Comparison of ENCODE assay signal across 8 cellular contexts in genomic region chr16:14285542-14286380, GRCh38.
A peak's percentile ranks its signal among the peaks of the same experiment; 100 is the strongest.
DNase-seq lines count a peak whose midpoint lies in the region; ATAC-seq lines count a peak whose summit lies in the region.

No MANE protein-coding gene starts in this region.

- DNase-seq in CD8-positive, alpha-beta memory T cell: peak; percentile 89 to 97 (median 94)
- DNase-seq in HS-5 (ENCODE audit: low read depth): peak; percentile 90
- DNase-seq in NK-92 (lab: John Stamatoyannopoulos, UW; ENCODE audit: unreplicated experiment): peak; percentile 60
- DNase-seq in activated CD8-positive, alpha-beta memory T cell treated with anti-CD3 and anti-CD28 coated beads for 24 hours: peak; percentile 100
- DNase-seq in effector memory CD4-positive, alpha-beta T cell: peak; percentile 84 to 93 (median 87)
- peak; percentile 99 for DNase-seq in memory B cell (ENCODE audit: low spot score in 2 of 2)
- DNase-seq in stimulated activated CD4-positive, alpha-beta T cell treated with anti-CD3 and anti-CD28 coated beads, TNF-alpha, amount 100 ng/mL, for 48 hours (ENCODE audit: low read depth in 3 of 3): peak; percentile 82 to 90 (median 89)

- H3K27ac Mint-ChIP-seq in CD8-positive, alpha-beta memory T cell: peak overlapping the region; percentile 89 to 97 (median 94)
- peak overlapping the region; percentile 98 for H3K27ac Mint-ChIP-seq in memory B cell

- peaks cover 0 to 16% of the 10 kb centered on the region in 2 donors for H3K27me3 Mint-ChIP-seq in CD8-positive, alpha-beta memory T cell
- H3K27me3 Mint-ChIP-seq in memory B cell: no peaks in the 10 kb centered on the region

- peaks cover 6% of the 10 kb centered on the region for H3K9me3 ChIP-seq in CD8-positive, alpha-beta memory T cell (ENCODE audit: low read length)
- peaks cover 8% of the 10 kb centered on the region for H3K9me3 ChIP-seq in effector memory CD4-positive, alpha-beta T cell (ENCODE audit: control insufficient read depth, low read length)

- POLR2A ChIA-PET in CD8-positive, alpha-beta memory T cell (lab: Charles Lee): interaction anchor here (0.5 to 0.8 kb wide), 2 partner anchors 10 to 11 kb away, joined by 3 to 4 read pairs; no protein-coding TSS in a partner anchor

- peak; percentile 75 for ATAC-seq in GM19468 (IDR thresholded peaks at IDR 0.05; ENCODE audit: extremely low read depth, unreplicated experiment)
- ATAC-seq in memory B cell (ENCODE audit: low read depth): peak; percentile 78

- no peaks in the 10 kb centered on the region for H3K36me3 ChIP-seq in CD8-positive, alpha-beta memory T cell (ENCODE audit: insufficient read depth, low read length)
- H3K36me3 ChIP-seq in effector memory CD4-positive, alpha-beta T cell (ENCODE audit: control insufficient read depth, insufficient read depth, low read length): no peaks in the 10 kb centered on the region

- CTCF ChIA-PET in CD8-positive, alpha-beta memory T cell (lab: Charles Lee): interaction anchor here (0.8 to 2.2 kb wide), 8 partner anchors 10 to 366 kb away, joined by 3 to 10 read pairs (median 4); partner anchors contain the start of gene ERCC4

- peaks cover 2 to 15% (median 6%) of the 10 kb centered on the region in 3 donors for H3K36me3 Mint-ChIP-seq in CD8-positive, alpha-beta memory T cell
- peaks cover 2% of the 10 kb centered on the region for H3K36me3 Mint-ChIP-seq in memory B cell

- H3K27ac ChIP-seq in CD8-positive, alpha-beta memory T cell (ENCODE audit: low read depth, low read length): peak overlapping the region; percentile 62
- H3K27ac ChIP-seq in effector memory CD4-positive, alpha-beta T cell (ENCODE audit: insufficient read depth, low read length, poor library complexity, severe bottlenecking): peak overlapping the region; percentile 61

- peaks cover 11 to 23% (median 18%) of the 10 kb centered on the region in 5 donors for H3K9me3 Mint-ChIP-seq in CD8-positive, alpha-beta memory T cell
- peaks cover 6% of the 10 kb centered on the region for H3K9me3 Mint-ChIP-seq in memory B cell

- H3K4me3 ChIP-seq in CD8-positive, alpha-beta memory T cell (ENCODE audit: low read length): peak overlapping the region; percentile 92
- peak overlapping the region; percentile 82 for H3K4me3 ChIP-seq in effector memory CD4-positive, alpha-beta T cell (ENCODE audit: insufficient read depth, low read depth, low read length, poor library complexity, severe bottlenecking)

- H3K27me3 ChIP-seq in CD8-positive, alpha-beta memory T cell (ENCODE audit: insufficient read depth, low read length, poor library complexity, severe bottlenecking): no peaks in the 10 kb centered on the region
- H3K27me3 ChIP-seq in effector memory CD4-positive, alpha-beta T cell (replicated peaks; ENCODE audit: control insufficient read depth, insufficient read depth, low read length, poor library complexity, severe bottlenecking): no peaks in the 10 kb centered on the region

- peaks cover 3% of the 10 kb centered on the region for H3K4me1 ChIP-seq in CD8-positive, alpha-beta memory T cell (ENCODE audit: insufficient read depth, low read length)
- H3K4me1 ChIP-seq in effector memory CD4-positive, alpha-beta T cell (ENCODE audit: control insufficient read depth, insufficient read depth, low read length, poor library complexity, severe bottlenecking): no peaks in the 10 kb centered on the region

- peaks cover 18 to 32% (median 28%) of the 10 kb centered on the region in 3 donors for H3K4me1 Mint-ChIP-seq in CD8-positive, alpha-beta memory T cell
- peaks cover 15% of the 10 kb centered on the region for H3K4me1 Mint-ChIP-seq in memory B cell

- H3K4me3 Mint-ChIP-seq in CD8-positive, alpha-beta memory T cell: peak overlapping the region; percentile 87 to 96 (median 91)
- H3K4me3 Mint-ChIP-seq in memory B cell: peak overlapping the region; percentile 88

Comparison
In these comparisons a context has a peak if more than half of its experiments do, and no peak if none do; other contexts are left out.
1. Peak in every context shown above with its lines: DNase-seq, ATAC-seq, H3K4me3 ChIP-seq and H3K27ac ChIP-seq.